In genomic region chr1:89708727-89709375, GRCh38 we compare ENCODE assay signal across 11 cellular contexts.
DNase-seq lines count a peak whose midpoint lies in the region; FAIRE-seq and TF ChIP-seq lines count a peak whose summit lies in the region.
"Had no signal": no experiment of that assay in that cellular context is flagged by ENCODE, and none has a peak within 500 bp of the region (broad histone marks: within the 10 kb centered on the region; RNA-seq: fewer than 3 reads in every experiment).

No MANE protein-coding gene starts in this region.

- H3K4me2 ChIP-seq in mammary epithelial cell (ENCODE audit: insufficient read depth, low read depth, low read length) (peak overlapping the region; percentile 66), astrocyte (ENCODE audit: low read length) (peak overlapping the region; percentile 74)

- H3K27me3 Mint-ChIP-seq in MCF 10A (ENCODE audit: insufficient read depth, unreplicated experiment), result no peaks in the 10 kb centered on the region
- no peaks in the 10 kb centered on the region for H3K27me3 Mint-ChIP-seq in astrocyte (ENCODE audit: low read depth, unreplicated experiment)

- H4K20me1 ChIP-seq in mammary epithelial cell (ENCODE audit: insufficient read depth, low read length) (no peaks in the 10 kb centered on the region), astrocyte (ENCODE audit: insufficient read depth, low read length) (no peaks in the 10 kb centered on the region)

- H3K36me3 Mint-ChIP-seq in MCF 10A (ENCODE audit: insufficient read depth, unreplicated experiment), result peaks cover 6% of the 10 kb centered on the region
- no peaks in the 10 kb centered on the region for H3K36me3 Mint-ChIP-seq in astrocyte (ENCODE audit: low read depth, unreplicated experiment)

- TF ChIP-seq CTCF in mammary epithelial cell (conservative IDR thresholded peaks at IDR 0.05 in 1 of 2, IDR thresholded peaks at IDR 0.05 in 1 of 2; ENCODE audit: extremely low read depth in 1 of 2, insufficient read depth in 1 of 2, low read depth in 1 of 2, low read length in 2 of 2) (peak in 1 of 2 donors; percentile 21), MCF 10A (IDR thresholded peaks at IDR 0.05; ENCODE audit: unreplicated experiment) (no peak), astrocyte (IDR thresholded peaks at IDR 0.05; ENCODE audit: insufficient read depth, low read depth, low read length) (no peak)

- DNase-seq in mammary epithelial cell, result no peak
- no peak for DNase-seq in MCF 10A (ENCODE audit: unreplicated experiment)
- DNase-seq in astrocyte (ENCODE audit: low read depth), result peak; percentile 43
- peak; percentile 48 for DNase-seq in kidney glomerular epithelial cell (lab: John Stamatoyannopoulos, UW)
- no peak for DNase-seq in effector CD4-positive, alpha-beta T cell
- no peak for DNase-seq in D341Med (ENCODE audit: low spot score)
- DNase-seq in NCI-H82 treated with DMSO at 0.1 percent for 48 hours (lab: John Stamatoyannopoulos, UW; ENCODE audit: unreplicated experiment), result no peak
- DNase-seq: DMS79 treated with DMSO at 0.1 percent for 48 hours; NCI-H2029 treated with DMSO at 0.1 percent for 48 hours; stimulated activated CD8-positive, alpha-beta memory T cell treated with anti-CD3 and anti-CD28 coated beads, Interleukin-4, amount 100 ng/mL, for 48 hours had no signal

- H3K9ac ChIP-seq in mammary epithelial cell (ENCODE audit: insufficient read depth, low read length) (no peak overlapping the region), astrocyte (ENCODE audit: low read length) (peak overlapping the region; percentile 9)

- intact Hi-C loops in mammary epithelial cell (cut with micrococcal nuclease), result no loop called here
- intact Hi-C loops in MCF 10A (cut with micrococcal nuclease), result no loop called here

- BruUV-seq in mammary epithelial cell (replicated peaks; lab: Mats Ljungman, UMichigan) (no TSS peak), MCF 10A (replicated peaks; lab: Mats Ljungman, UMichigan) (no TSS peak)

- H3K79me2 ChIP-seq in mammary epithelial cell (ENCODE audit: insufficient read depth, low read length) (no peaks in the 10 kb centered on the region), astrocyte (ENCODE audit: insufficient read depth, low read length) (no peaks in the 10 kb centered on the region)

- H3K9me3 Mint-ChIP-seq in MCF 10A (ENCODE audit: unreplicated experiment), result no peaks in the 10 kb centered on the region
- peaks cover 7% of the 10 kb centered on the region for H3K9me3 Mint-ChIP-seq in astrocyte (ENCODE audit: unreplicated experiment)

- H3K4me3 ChIP-seq in mammary epithelial cell (replicated peaks in 1 of 3; ENCODE audit: insufficient read depth in 1 of 3, low read depth in 2 of 3, low read length in 3 of 3), result no peak overlapping the region
- H3K4me3 ChIP-seq in astrocyte (ENCODE audit: insufficient read depth, low read depth, low read length), result peak overlapping the region; percentile 7

- H3K27ac ChIP-seq in mammary epithelial cell (ENCODE audit: insufficient read depth, low read depth, low read length) (no peak overlapping the region), astrocyte (ENCODE audit: low read depth, low read length) (peak overlapping the region; percentile 32), temporal lobe (ENCODE audit: low read depth, low read length) (peak overlapping the region; percentile 45)

- peak overlapping the region; percentile 55 for H2AFZ ChIP-seq in mammary epithelial cell (ENCODE audit: low read depth, low read length)
- H2AFZ ChIP-seq in astrocyte (ENCODE audit: low read depth, low read length), result peak overlapping the region; percentile 12

- H3K9me3 ChIP-seq in mammary epithelial cell (replicated peaks; ENCODE audit: insufficient read depth, low read length) (no peaks in the 10 kb centered on the region), astrocyte (ENCODE audit: insufficient read depth, low read depth, low read length) (no peaks in the 10 kb centered on the region)

- peaks cover 9% of the 10 kb centered on the region for H3K36me3 ChIP-seq in mammary epithelial cell (ENCODE audit: insufficient read depth, low read length)
- peaks cover 10% of the 10 kb centered on the region for H3K36me3 ChIP-seq in astrocyte (ENCODE audit: insufficient read depth, low read length)

- no peak overlapping the region for H3K27ac Mint-ChIP-seq in MCF 10A (ENCODE audit: low read depth, unreplicated experiment)
- H3K27ac Mint-ChIP-seq in astrocyte (ENCODE audit: unreplicated experiment), result peak overlapping the region; percentile 93

- CTCF ChIA-PET in mammary epithelial cell (lab: Charles Lee; ENCODE audit: low non-redundant PET) (no interaction called here), MCF 10A (lab: Yijun Ruan, JAX) (interaction anchor here (0.7 to 1.3 kb wide), 3 partner anchors 13 to 58 kb away, joined by 3 to 4 read pairs (median 3); no protein-coding TSS in a partner anchor)

- no peaks in the 10 kb centered on the region for H3K4me1 Mint-ChIP-seq in MCF 10A (ENCODE audit: insufficient read depth, unreplicated experiment)
- H3K4me1 Mint-ChIP-seq in astrocyte (ENCODE audit: low read depth, unreplicated experiment), result peaks cover 29% of the 10 kb centered on the region

- 4% methylated on average over 6 of the region's 6 CpGs for WGBS in mammary epithelial cell (ENCODE audit: low coverage, missing lambda C conversion rate)

- H3K27me3 ChIP-seq in mammary epithelial cell (ENCODE audit: insufficient read depth, low read length) (no peaks in the 10 kb centered on the region), astrocyte (ENCODE audit: insufficient read depth, low read length) (no peaks in the 10 kb centered on the region)

- in situ Hi-C loops in mammary epithelial cell (cut with MboI; ENCODE audit: low sequenced_read_pairs in 2 of 2), result no loop called here

- dilution Hi-C loops in mammary epithelial cell (cut with HindIII; ENCODE audit: low sequenced_read_pairs), result no loop called here

- POLR2A ChIA-PET in MCF 10A (lab: Yijun Ruan, JAX), result no interaction called here

- FAIRE-seq in astrocyte (lab: Jason Lieb, UNC), result no peak

- peaks cover 15% of the 10 kb centered on the region for H3K4me1 ChIP-seq in mammary epithelial cell (ENCODE audit: insufficient read depth, low read length)
- H3K4me1 ChIP-seq in astrocyte (ENCODE audit: insufficient read depth, low read length), result peaks cover 8% of the 10 kb centered on the region

- H3K4me3 Mint-ChIP-seq in MCF 10A (ENCODE audit: unreplicated experiment) (no peak overlapping the region), astrocyte (ENCODE audit: unreplicated experiment) (no peak overlapping the region)

Comparison
In these comparisons a context has a peak if more than half of its experiments do, and no peak if none do; other contexts are left out.
1. DNase-seq: peak in astrocyte (single experiment) and kidney glomerular epithelial cell (single experiment); none in mammary epithelial cell (single experiment), MCF 10A (single experiment), effector CD4-positive, alpha-beta T cell (single experiment), D341Med (single experiment) and NCI-H82 treated with DMSO at 0.1 percent for 48 hours (single experiment).